ENCODE assay signal across 2 cellular contexts in the genomic region with DNA sequence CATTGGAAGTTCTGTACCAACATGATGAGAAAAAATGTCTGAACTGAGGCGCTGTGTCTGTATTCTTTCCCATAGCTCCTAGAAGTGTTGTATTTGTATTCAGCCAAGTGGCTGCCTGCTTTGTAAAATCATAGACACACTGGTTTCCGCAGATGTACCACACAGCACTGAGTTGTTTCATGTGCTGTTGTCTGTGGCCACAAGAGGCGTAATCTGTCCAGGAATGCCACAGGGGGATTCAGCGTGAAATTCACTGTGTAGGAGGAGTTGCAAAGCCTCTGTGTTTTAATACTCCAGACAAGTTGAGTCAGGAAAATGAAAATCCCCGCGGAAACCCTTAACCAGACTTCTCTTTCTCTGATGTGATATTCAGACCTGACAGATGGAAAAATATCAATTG.
TF ChIP-seq lines count a peak whose summit lies in the region.

No MANE protein-coding gene starts in this region.

TF ChIP-seq in Ishikawa, 13 proteins besides CTCF, POLR2A, EP300 and RAD21 (continued from another document):
- TF ChIP-seq, protein P1, sequence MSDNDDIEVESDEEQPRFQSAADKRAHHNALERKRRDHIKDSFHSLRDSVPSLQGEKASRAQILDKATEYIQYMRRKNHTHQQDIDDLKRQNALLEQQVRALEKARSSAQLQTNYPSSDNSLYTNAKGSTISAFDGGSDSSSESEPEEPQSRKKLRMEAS (IDR thresholded peaks at IDR 0.05) = no peak
- TF ChIP-seq EGR1 (IDR thresholded peaks at IDR 0.05) (no peak), TEAD4 (IDR thresholded peaks at IDR 0.05) (no peak), CEBPB (IDR thresholded peaks at IDR 0.05) (no peak), NFIC (IDR thresholded peaks at IDR 0.05) (no peak), TCF12 (IDR thresholded peaks at IDR 0.05; ENCODE audit: low read depth) (no peak), TAF1 (IDR thresholded peaks at IDR 0.05; ENCODE audit: low read depth) (no peak), CREB1 (IDR thresholded peaks at IDR 0.05; ENCODE audit: low read depth) (no peak), YY1 (IDR thresholded peaks at IDR 0.05; ENCODE audit: low read depth) (no peak)
- TF ChIP-seq, protein P2, sequence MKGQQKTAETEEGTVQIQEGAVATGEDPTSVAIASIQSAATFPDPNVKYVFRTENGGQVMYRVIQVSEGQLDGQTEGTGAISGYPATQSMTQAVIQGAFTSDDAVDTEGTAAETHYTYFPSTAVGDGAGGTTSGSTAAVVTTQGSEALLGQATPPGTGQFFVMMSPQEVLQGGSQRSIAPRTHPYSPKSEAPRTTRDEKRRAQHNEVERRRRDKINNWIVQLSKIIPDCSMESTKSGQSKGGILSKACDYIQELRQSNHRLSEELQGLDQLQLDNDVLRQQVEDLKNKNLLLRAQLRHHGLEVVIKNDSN (IDR thresholded peaks at IDR 0.05) = no peak

TF ChIP-seq in GM12878, 131 proteins besides CTCF, POLR2A, EP300 and RAD21 (continued from another document):
- TF ChIP-seq, protein P3, sequence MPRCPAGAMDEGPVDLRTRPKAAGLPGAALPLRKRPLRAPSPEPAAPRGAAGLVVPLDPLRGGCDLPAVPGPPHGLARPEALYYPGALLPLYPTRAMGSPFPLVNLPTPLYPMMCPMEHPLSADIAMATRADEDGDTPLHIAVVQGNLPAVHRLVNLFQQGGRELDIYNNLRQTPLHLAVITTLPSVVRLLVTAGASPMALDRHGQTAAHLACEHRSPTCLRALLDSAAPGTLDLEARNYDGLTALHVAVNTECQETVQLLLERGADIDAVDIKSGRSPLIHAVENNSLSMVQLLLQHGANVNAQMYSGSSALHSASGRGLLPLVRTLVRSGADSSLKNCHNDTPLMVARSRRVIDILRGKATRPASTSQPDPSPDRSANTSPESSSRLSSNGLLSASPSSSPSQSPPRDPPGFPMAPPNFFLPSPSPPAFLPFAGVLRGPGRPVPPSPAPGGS (IDR thresholded peaks at IDR 0.05; ENCODE audit: borderline replicate concordance, insufficient read depth, low read depth, low read length, poor library complexity, severe bottlenecking) = no peak
- no peak for TF ChIP-seq PKNOX1 (IDR thresholded peaks at IDR 0.05)
- TF ChIP-seq, protein P4, sequence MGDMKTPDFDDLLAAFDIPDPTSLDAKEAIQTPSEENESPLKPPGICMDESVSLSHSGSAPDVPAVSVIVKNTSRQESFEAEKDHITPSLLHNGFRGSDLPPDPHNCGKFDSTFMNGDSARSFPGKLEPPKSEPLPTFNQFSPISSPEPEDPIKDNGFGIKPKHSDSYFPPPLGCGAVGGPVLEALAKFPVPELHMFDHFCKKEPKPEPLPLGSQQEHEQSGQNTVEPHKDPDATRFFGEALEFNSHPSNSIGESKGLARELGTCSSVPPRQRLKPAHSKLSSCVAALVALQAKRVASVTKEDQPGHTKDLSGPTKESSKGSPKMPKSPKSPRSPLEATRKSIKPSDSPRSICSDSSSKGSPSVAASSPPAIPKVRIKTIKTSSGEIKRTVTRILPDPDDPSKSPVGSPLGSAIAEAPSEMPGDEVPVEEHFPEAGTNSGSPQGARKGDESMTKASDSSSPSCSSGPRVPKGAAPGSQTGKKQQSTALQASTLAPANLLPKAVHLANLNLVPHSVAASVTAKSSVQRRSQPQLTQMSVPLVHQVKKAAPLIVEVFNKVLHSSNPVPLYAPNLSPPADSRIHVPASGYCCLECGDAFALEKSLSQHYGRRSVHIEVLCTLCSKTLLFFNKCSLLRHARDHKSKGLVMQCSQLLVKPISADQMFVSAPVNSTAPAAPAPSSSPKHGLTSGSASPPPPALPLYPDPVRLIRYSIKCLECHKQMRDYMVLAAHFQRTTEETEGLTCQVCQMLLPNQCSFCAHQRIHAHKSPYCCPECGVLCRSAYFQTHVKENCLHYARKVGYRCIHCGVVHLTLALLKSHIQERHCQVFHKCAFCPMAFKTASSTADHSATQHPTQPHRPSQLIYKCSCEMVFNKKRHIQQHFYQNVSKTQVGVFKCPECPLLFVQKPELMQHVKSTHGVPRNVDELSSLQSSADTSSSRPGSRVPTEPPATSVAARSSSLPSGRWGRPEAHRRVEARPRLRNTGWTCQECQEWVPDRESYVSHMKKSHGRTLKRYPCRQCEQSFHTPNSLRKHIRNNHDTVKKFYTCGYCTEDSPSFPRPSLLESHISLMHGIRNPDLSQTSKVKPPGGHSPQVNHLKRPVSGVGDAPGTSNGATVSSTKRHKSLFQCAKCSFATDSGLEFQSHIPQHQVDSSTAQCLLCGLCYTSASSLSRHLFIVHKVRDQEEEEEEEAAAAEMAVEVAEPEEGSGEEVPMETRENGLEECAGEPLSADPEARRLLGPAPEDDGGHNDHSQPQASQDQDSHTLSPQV (IDR thresholded peaks at IDR 0.05) = no peak
TF ChIP-seq in GM12878: peak in this region for 0.
